9 cellular contexts compared by ENCODE assay signal in the genomic region with DNA sequence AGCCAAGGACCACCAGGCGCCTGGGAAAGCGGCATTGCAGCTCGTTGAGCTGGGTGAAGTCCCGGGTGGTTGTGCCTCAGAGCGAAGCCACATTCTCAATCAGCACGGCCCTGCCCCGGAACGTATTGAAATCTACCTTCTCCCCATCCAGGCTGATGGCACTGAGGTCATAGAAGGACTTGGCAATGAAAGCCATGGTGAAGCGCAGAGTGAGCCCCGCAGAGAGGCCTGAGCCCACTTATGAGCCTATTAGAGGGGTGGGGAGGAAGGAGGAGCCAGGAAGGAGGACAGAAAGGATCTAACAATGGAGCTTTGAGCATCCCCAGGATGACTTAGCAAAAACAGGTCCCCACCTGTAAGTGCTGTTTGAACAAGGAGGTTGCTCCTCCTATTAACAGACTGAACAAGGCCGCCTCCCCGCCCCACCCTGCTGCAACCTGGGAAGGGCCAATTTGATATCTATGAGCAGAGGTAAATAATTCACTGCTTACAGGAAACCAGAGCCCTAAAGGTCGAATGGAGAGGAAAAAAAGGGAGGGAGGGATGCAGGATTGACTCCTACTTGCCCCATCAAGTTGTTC. TPM values are rescaled to one million over a fixed set of nuclear protein-coding genes. Genes with fewer than 3 reads are reported as not detected.
A peak's percentile ranks its signal among the peaks of the same experiment; 100 is the strongest.
DNase-seq lines count a peak whose midpoint lies in the region; ATAC-seq and TF ChIP-seq lines count a peak whose summit lies in the region.
"Had no signal": no experiment of that assay in that cellular context is flagged by ENCODE, and none has a peak within 500 bp of the region (broad histone marks: within the 10 kb centered on the region; RNA-seq: fewer than 3 reads in every experiment).

TSS of gene GPX2 (minus strand) at position 215 of the 581 bp plus-strand sequence. CDS start at position 196, 19 bp downstream.

- BruUV-seq in Calu3 (replicated peaks; lab: Mats Ljungman, UMichigan) = no TSS peak

- intact Hi-C loops in Calu3 (cut with micrococcal nuclease; ENCODE audit: unreplicated experiment) = loop anchor here (2.0 kb wide), 1 partner anchor 44 kb away; the partner anchor contains the start of gene FNTB

- H3K27me3 Mint-ChIP-seq in Calu3 (ENCODE audit: unreplicated experiment) (no peaks in the 10 kb centered on the region), naive B cell (no peaks in the 10 kb centered on the region)
- H3K27me3 Mint-ChIP-seq in activated T-helper 17 cell treated with anti-CD3 and anti-CD28 coated beads, Interleukin-2, amount 50 U/mL, for 72 hours = no peaks in the 10 kb centered on the region

- peak within 1 kb of the TSS; percentile 76 for H3K4me3 Mint-ChIP-seq in Calu3 (ENCODE audit: low read depth, unreplicated experiment)
- no peak within 1 kb of the TSS for H3K4me3 Mint-ChIP-seq in activated T-helper 17 cell treated with anti-CD3 and anti-CD28 coated beads, Interleukin-2, amount 50 U/mL, for 72 hours
- peak within 1 kb of the TSS in 1 of 8 donors; percentile 63 for H3K4me3 Mint-ChIP-seq in naive B cell

- H3K4me1 Mint-ChIP-seq in Calu3 (ENCODE audit: low read depth, unreplicated experiment) (peaks cover 60% of the 10 kb centered on the region), naive B cell (peaks cover 27 to 43% (median 36%) of the 10 kb centered on the region in 3 donors)
- peaks cover 20% of the 10 kb centered on the region for H3K4me1 Mint-ChIP-seq in activated T-helper 17 cell treated with anti-CD3 and anti-CD28 coated beads, Interleukin-2, amount 50 U/mL, for 72 hours

- H3K27ac Mint-ChIP-seq in Calu3 (ENCODE audit: unreplicated experiment) (peak within 1 kb of the TSS; percentile 61), naive B cell (peak within 1 kb of the TSS; percentile 39 to 81 (median 78))
- peak within 1 kb of the TSS; percentile 54 for H3K27ac Mint-ChIP-seq in activated T-helper 17 cell treated with anti-CD3 and anti-CD28 coated beads, Interleukin-2, amount 50 U/mL, for 72 hours

- TF ChIP-seq CTCF in Calu3 (IDR thresholded peaks at IDR 0.05; ENCODE audit: unreplicated experiment) = no peak

- no peaks in the 10 kb centered on the region for H3K9me3 Mint-ChIP-seq in Calu3 (ENCODE audit: low read depth, unreplicated experiment)
- no peaks in the 10 kb centered on the region for H3K9me3 Mint-ChIP-seq in activated T-helper 17 cell treated with anti-CD3 and anti-CD28 coated beads, Interleukin-2, amount 50 U/mL, for 72 hours
- H3K9me3 Mint-ChIP-seq in naive B cell = no peaks in the 10 kb centered on the region

- H3K36me3 Mint-ChIP-seq in Calu3 (ENCODE audit: insufficient read depth, unreplicated experiment) = peaks cover 64% of the 10 kb centered on the region
- peaks cover 48% of the 10 kb centered on the region for H3K36me3 Mint-ChIP-seq in activated T-helper 17 cell treated with anti-CD3 and anti-CD28 coated beads, Interleukin-2, amount 50 U/mL, for 72 hours (ENCODE audit: low read depth)
- H3K36me3 Mint-ChIP-seq in naive B cell = peaks cover 6 to 38% of the 10 kb centered on the region in 2 donors

- ATAC-seq in activated T-helper 17 cell treated with anti-CD3 and anti-CD28 coated beads, Interleukin-2, amount 50 U/mL, for 72 hours (replicated peaks) = no peak
- ATAC-seq in naive B cell (ENCODE audit: low read depth in 2 of 2) = no peak

- DNase-seq in Calu3 (peak; percentile 86), NCI-H187 treated with DMSO at 0.1 percent for 48 hours (lab: John Stamatoyannopoulos, UW) (peak; percentile 85), naive B cell (no peak), AG08396 (ENCODE audit: low spot score) (no peak), HuH-7.5 (ENCODE audit: low spot score) (no peak), RPMI8226 (no peak)
- no peak for DNase-seq in effector CD4-positive, alpha-beta T cell

- CTCF ChIA-PET in Calu3 (lab: Charles Lee) = interaction anchor here (0.6 to 1.6 kb wide), 6 partner anchors 14 to 119 kb away, joined by 3 to 4 read pairs (median 3); partner anchors contain the start of gene FNTB

RNA-seq across cellular contexts. Expression of gene GPX2, which starts in this region (rescaled TPM):
- 188 and 260 TPM in 2 replicates for total RNA-seq in Calu3 (2022)
- total RNA-seq in activated T-helper 17 cell treated with anti-CD3 and anti-CD28 coated beads, Interleukin-2, amount 50 U/mL, for 72 hours = not detected
- polyA plus RNA-seq in naive B cell (ENCODE audit: low read depth in 6 of 6) = not detected
- total RNA-seq: glomerular endothelial cell had no signal

Comparison
In these comparisons a context has a peak if more than half of its experiments do, and no peak if none do; other contexts are left out.
1. RNA of gene GPX2 (total RNA-seq): 188 to 260 TPM in Calu3; not detected in activated T-helper 17 cell treated with anti-CD3 and anti-CD28 coated beads, Interleukin-2, amount 50 U/mL, for 72 hours; every median in the first group is over 100 times any median in the second.
2. DNase-seq: peak in Calu3 (single experiment) and NCI-H187 treated with DMSO at 0.1 percent for 48 hours (single experiment); none in naive B cell (single experiment), AG08396 (single experiment), HuH-7.5 (single experiment), effector CD4-positive, alpha-beta T cell (single experiment) and RPMI8226 (single experiment).
3. Peak in every context shown above with its lines, with median percentiles within 50 percentile points of each other: H3K27ac Mint-ChIP-seq.